26 cellular contexts compared by ENCODE assay signal in genomic region chr11:63262562-63262961, GRCh38. TPM values are rescaled to one million over a fixed set of nuclear protein-coding genes. Genes with fewer than 3 reads are reported as not detected.
"Had no signal": no experiment of that assay in that cellular context is flagged by ENCODE, and none has a peak within 500 bp of the region (broad histone marks: within the 10 kb centered on the region; RNA-seq: fewer than 3 reads in every experiment).

No MANE protein-coding gene starts in this region.

- H3K36me3 ChIP-seq: SJCRH30 had no signal

- H3K4me3 ChIP-seq: SJCRH30 had no signal

- DNase-seq: KBM-7, MV-4-11, NCI-H1048, NCI-H1105 treated with DMSO at 0.1 percent for 48 hours, NCI-H1417 treated with DMSO at 0.1 percent for 48 hours, NCI-H146, NCI-H1694 treated with DMSO at 0.1 percent for 48 hours, NCI-H2081 treated with DMSO at 0.1 percent for 48 hours, NCI-H226, NCI-H446, NCI-H510A, NCI-H524 treated with DMSO at 0.1 percent for 48 hours, NCI-H69, NCI-H774, PC-3, SHP77 treated with DMSO at 0.1 percent for 48 hours, SJCRH30, T-helper 1 cell had no signal

- H3K9me3 ChIP-seq: SJCRH30 had no signal

- ATAC-seq: Panc1, PC-3, Right ventricle myocardium inferior, SK-N-SH treated with all-trans-retinoic acid at 6 μM for 48 hours had no signal

- H3K27me3 ChIP-seq: SJCRH30 had no signal

- H3K4me1 ChIP-seq: SJCRH30 had no signal

- H3K27ac ChIP-seq: SJCRH30 had no signal

RNA-seq across cellular contexts. Expression of gene SLC22A25, which starts 19.2 kb away (rescaled TPM):
- total RNA-seq: HT-29, LHCN-M2, MCF 10A, OCI-LY7, PC-3, Right ventricle myocardium inferior, RPMI7951, SJCRH30 had no signal
